1 cellular context compared by ENCODE assay signal in the genomic region with DNA sequence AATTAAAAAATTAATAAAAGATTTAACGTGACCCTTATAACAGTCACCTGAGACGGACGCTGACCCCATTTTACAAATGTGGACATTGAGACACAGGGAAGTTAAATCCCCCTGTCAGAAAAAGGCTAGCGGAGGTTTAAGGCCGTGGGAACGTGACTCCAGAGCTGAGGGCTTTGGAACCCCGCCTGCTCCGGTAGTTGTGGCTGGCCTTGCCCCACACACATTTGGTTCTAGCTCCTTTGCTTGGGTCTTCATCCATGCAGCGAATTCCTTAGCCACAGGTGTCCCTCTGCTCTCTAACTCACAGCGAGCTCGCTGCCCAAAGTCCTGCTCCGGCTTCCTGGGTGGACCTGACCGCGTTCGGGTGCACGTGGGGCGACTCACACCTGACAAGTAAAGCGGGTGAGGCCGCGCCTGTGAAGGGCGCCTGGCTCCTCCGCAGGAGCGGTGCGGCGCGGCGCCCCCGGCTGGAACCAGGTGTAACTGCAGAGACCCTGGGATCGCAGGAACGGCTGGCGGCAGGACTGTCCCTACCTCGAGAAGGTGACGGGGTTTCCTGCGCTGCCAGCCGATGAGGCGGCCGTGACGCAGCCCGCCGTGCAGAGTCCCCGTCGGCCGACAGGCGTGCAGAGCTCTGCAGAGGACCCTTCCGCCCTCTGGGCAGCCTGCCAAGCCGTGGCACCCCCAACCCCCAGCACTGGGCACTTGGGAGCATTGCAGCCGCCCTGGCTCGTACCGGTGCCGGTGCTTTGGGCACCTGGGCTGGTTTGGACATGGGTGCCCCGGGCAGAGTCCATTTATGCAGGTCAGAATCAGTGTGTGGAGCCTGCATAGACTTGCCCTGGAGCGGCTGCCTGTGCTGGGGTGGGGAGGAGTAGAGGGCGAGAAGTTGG.
TF ChIP-seq lines count a peak whose summit lies in the region.

No MANE protein-coding gene starts in this region.

TF ChIP-seq in K562, 482 proteins besides CTCF, POLR2A, EP300 and RAD21 (continued from another document):
- no peak for TF ChIP-seq FOS (IDR thresholded peaks at IDR 0.05; ENCODE audit: extremely low read depth, insufficient read length)
- no peak for TF ChIP-seq ZNF512 (tag; IDR thresholded peaks at IDR 0.05)
- TF ChIP-seq CHD4 (IDR thresholded peaks at IDR 0.05; ENCODE audit: insufficient read depth, insufficient replicate concordance, low read depth, low read length, poor library complexity, severe bottlenecking), result no peak
- no peak for TF ChIP-seq PRMT5 (CRISPR knock-in tag; IDR thresholded peaks at IDR 0.05)
- peak; percentile 40; the same call in 1 of the 2 replicates for TF ChIP-seq RBFOX2 (IDR thresholded peaks at IDR 0.05; ENCODE audit: low read depth, low read length)
TF ChIP-seq in K562: peak in this region for 49.
